In the genomic region with DNA sequence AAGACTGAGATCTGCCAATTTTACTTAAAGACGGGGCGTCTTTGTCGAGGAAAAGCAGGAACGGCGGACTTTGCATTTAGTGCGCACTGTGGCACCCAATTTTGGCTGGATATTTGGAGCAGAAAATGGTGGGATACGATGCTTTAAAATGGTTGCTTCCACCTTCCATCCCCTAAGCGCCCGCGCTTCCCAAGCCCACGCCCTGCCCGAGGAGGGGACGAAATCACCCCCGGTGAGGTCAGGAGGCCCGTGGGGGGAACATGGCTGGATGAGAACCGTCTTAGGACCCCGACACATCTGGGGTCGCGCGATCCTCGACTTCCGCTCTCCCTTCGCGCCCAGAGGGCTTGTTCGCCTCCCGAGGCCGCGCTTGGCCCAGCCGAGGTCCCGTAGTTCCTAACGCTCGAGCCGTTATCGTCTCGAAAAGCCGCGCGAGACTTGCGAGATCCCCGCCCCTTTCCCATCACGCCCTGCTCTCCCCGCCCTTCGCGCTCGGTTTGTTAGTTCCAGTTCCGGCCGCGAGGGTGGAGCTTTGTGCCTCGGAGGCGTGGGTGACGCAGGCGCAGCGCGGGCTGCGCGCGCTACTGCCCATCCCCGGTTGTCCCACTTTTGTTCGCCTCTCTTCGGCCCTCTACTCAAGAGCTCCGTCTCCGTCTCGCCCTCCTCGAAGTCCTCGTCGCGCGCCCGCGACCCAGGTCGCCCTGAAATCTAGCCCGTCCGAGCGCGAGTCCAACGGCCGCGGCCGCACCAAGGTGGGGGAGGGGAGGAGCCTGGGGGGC, we compare ENCODE assay signal across 8 cellular contexts. TPM values are rescaled to one million over a fixed set of nuclear protein-coding genes. Genes with fewer than 3 reads are reported as not detected.
DNase-seq lines count a peak whose midpoint lies in the region; ATAC-seq and TF ChIP-seq lines count a peak whose summit lies in the region.

A gene with protein sequence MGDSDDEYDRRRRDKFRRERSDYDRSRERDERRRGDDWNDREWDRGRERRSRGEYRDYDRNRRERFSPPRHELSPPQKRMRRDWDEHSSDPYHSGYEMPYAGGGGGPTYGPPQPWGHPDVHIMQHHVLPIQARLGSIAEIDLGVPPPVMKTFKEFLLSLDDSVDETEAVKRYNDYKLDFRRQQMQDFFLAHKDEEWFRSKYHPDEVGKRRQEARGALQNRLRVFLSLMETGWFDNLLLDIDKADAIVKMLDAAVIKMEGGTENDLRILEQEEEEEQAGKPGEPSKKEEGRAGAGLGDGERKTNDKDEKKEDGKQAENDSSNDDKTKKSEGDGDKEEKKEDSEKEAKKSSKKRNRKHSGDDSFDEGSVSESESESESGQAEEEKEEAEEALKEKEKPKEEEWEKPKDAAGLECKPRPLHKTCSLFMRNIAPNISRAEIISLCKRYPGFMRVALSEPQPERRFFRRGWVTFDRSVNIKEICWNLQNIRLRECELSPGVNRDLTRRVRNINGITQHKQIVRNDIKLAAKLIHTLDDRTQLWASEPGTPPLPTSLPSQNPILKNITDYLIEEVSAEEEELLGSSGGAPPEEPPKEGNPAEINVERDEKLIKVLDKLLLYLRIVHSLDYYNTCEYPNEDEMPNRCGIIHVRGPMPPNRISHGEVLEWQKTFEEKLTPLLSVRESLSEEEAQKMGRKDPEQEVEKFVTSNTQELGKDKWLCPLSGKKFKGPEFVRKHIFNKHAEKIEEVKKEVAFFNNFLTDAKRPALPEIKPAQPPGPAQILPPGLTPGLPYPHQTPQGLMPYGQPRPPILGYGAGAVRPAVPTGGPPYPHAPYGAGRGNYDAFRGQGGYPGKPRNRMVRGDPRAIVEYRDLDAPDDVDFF (plus strand): TSS at position 527 of the 779 bp plus-strand sequence. CDS start 488 bp downstream, outside the sequence.

- H3K4me3 ChIP-seq in cardiac fibroblast (replicated peaks in 1 of 2; ENCODE audit: low read depth in 2 of 2, low read length in 2 of 2): peak within 1 kb of the TSS; percentile 89 to 95

- POLR2A ChIA-PET in WTC11 (lab: Charles Lee): interaction anchor here (0.6 to 3.1 kb wide), 15 partner anchors 8 to 261 kb away, joined by 3 to 71 read pairs (median 4); a partner anchor contains a TSS

- H3K36me3 Mint-ChIP-seq in WTC11: peaks cover 84% of the 10 kb centered on the region
- peaks cover 6 to 17% (median 7%) of the 10 kb centered on the region in 3 donors for H3K36me3 Mint-ChIP-seq in immature natural killer cell

- H3K27ac Mint-ChIP-seq in WTC11 (peak within 1 kb of the TSS; percentile 99), immature natural killer cell (peak within 1 kb of the TSS; percentile 91 to 98 (median 96))

- no peaks in the 10 kb centered on the region for H3K9me3 Mint-ChIP-seq in WTC11
- H3K9me3 Mint-ChIP-seq in immature natural killer cell: no peaks in the 10 kb centered on the region

- ATAC-seq in GM18907 (IDR thresholded peaks at IDR 0.05; ENCODE audit: unreplicated experiment): peak; percentile 88
- peak; percentile 86 for ATAC-seq in HG03159 (IDR thresholded peaks at IDR 0.05; ENCODE audit: unreplicated experiment)
- peak; percentile 94 for ATAC-seq in WTC11

- H3K27me3 Mint-ChIP-seq in WTC11 (ENCODE audit: low read depth): no peaks in the 10 kb centered on the region
- H3K27me3 Mint-ChIP-seq in immature natural killer cell (ENCODE audit: low read depth in 3 of 3): peaks cover 10 to 16% (median 12%) of the 10 kb centered on the region in 3 donors

- peak within 1 kb of the TSS; percentile 98 for H3K4me3 Mint-ChIP-seq in WTC11
- peak within 1 kb of the TSS; percentile 97 to 99 (median 99) for H3K4me3 Mint-ChIP-seq in immature natural killer cell

- CTCF ChIA-PET in WTC11 (lab: Charles Lee): interaction anchor here (0.6 to 2.2 kb wide), 20 partner anchors 13 to 318 kb away, joined by 3 to 14 read pairs (median 4); a partner anchor contains a TSS

- peak; percentile 98 for DNase-seq in AG08395 (ENCODE audit: low spot score)
- peak; percentile 94 for DNase-seq in NCI-H226
- DNase-seq in WTC11 (ENCODE audit: low spot score): peak; percentile 98
- DNase-seq in cardiac fibroblast (ENCODE audit: low read depth in 2 of 2): peak; percentile 99
- peak; percentile 98 for DNase-seq in immature natural killer cell
- peak; percentile 97 for DNase-seq in smooth muscle cell of the brain vasculature (ENCODE audit: low read depth, low spot score)

- no peak for TF ChIP-seq CTCF in WTC11 (IDR thresholded peaks at IDR 0.05)
- peak; percentile 44 for TF ChIP-seq CTCF in cardiac fibroblast (IDR thresholded peaks at IDR 0.05; ENCODE audit: low read depth, low read length)

- H3K4me1 Mint-ChIP-seq in WTC11 (peaks cover 19% of the 10 kb centered on the region), immature natural killer cell (peaks cover 47 to 54% of the 10 kb centered on the region in 2 donors)

TF ChIP-seq in WTC11, 78 proteins besides CTCF, POLR2A, EP300 and RAD21 (continues in another document):
- TF ChIP-seq NR2C2 (CRISPR knock-in tag; IDR thresholded peaks at IDR 0.05): no peak; the same call in 1 of the 2 replicates
- TF ChIP-seq, protein P1, sequence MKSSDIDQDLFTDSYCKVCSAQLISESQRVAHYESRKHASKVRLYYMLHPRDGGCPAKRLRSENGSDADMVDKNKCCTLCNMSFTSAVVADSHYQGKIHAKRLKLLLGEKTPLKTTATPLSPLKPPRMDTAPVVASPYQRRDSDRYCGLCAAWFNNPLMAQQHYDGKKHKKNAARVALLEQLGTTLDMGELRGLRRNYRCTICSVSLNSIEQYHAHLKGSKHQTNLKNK (CRISPR knock-in tag; IDR thresholded peaks at IDR 0.05): peak; percentile 42; the same call in 1 of the 2 replicates
- no peak for TF ChIP-seq NFATC4 (CRISPR knock-in tag; IDR thresholded peaks at IDR 0.05)
- TF ChIP-seq TEAD4 (CRISPR knock-in tag; IDR thresholded peaks at IDR 0.05): no peak
- TF ChIP-seq ETV6 (CRISPR knock-in tag; IDR thresholded peaks at IDR 0.05): no peak; the same call in 1 of the 2 replicates
- no peak for TF ChIP-seq OVOL2 (CRISPR knock-in tag; IDR thresholded peaks at IDR 0.05; ENCODE audit: borderline replicate concordance)
- no peak for TF ChIP-seq JUN (CRISPR knock-in tag; IDR thresholded peaks at IDR 0.05)
- TF ChIP-seq, protein P2, sequence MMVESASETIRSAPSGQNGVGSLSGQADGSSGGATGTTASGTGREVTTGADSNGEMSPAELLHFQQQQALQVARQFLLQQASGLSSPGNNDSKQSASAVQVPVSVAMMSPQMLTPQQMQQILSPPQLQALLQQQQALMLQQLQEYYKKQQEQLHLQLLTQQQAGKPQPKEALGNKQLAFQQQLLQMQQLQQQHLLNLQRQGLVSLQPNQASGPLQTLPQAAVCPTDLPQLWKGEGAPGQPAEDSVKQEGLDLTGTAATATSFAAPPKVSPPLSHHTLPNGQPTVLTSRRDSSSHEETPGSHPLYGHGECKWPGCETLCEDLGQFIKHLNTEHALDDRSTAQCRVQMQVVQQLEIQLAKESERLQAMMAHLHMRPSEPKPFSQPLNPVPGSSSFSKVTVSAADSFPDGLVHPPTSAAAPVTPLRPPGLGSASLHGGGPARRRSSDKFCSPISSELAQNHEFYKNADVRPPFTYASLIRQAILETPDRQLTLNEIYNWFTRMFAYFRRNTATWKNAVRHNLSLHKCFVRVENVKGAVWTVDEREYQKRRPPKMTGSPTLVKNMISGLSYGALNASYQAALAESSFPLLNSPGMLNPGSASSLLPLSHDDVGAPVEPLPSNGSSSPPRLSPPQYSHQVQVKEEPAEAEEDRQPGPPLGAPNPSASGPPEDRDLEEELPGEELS (CRISPR knock-in tag; IDR thresholded peaks at IDR 0.05): no peak
- no peak for TF ChIP-seq ZNF396 (CRISPR knock-in tag; IDR thresholded peaks at IDR 0.05; ENCODE audit: borderline replicate concordance)
- TF ChIP-seq, protein P3, sequence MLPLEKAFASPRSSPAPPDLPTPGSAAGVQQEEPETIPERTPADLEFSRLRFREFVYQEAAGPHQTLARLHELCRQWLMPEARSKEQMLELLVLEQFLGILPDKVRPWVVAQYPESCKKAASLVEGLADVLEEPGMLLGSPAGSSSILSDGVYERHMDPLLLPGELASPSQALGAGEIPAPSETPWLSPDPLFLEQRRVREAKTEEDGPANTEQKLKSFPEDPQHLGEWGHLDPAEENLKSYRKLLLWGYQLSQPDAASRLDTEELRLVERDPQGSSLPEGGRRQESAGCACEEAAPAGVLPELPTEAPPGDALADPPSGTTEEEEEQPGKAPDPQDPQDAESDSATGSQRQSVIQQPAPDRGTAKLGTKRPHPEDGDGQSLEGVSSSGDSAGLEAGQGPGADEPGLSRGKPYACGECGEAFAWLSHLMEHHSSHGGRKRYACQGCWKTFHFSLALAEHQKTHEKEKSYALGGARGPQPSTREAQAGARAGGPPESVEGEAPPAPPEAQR (CRISPR knock-in tag; IDR thresholded peaks at IDR 0.05): no peak
- TF ChIP-seq FOXK1 (CRISPR knock-in tag; IDR thresholded peaks at IDR 0.05): peak; percentile 88
- TF ChIP-seq, protein P4, sequence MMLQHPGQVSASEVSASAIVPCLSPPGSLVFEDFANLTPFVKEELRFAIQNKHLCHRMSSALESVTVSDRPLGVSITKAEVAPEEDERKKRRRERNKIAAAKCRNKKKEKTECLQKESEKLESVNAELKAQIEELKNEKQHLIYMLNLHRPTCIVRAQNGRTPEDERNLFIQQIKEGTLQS (CRISPR knock-in tag; conservative IDR thresholded peaks at IDR 0.05): no peak
- peak; percentile 80; the same call in 1 of the 2 replicates for TF ChIP-seq FOXP1 (CRISPR knock-in tag; IDR thresholded peaks at IDR 0.05; ENCODE audit: borderline replicate concordance)
- TF ChIP-seq, protein P5, sequence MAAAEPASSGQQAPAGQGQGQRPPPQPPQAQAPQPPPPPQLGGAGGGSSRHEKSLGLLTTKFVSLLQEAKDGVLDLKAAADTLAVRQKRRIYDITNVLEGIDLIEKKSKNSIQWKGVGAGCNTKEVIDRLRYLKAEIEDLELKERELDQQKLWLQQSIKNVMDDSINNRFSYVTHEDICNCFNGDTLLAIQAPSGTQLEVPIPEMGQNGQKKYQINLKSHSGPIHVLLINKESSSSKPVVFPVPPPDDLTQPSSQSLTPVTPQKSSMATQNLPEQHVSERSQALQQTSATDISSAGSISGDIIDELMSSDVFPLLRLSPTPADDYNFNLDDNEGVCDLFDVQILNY (CRISPR knock-in tag; IDR thresholded peaks at IDR 0.05): peak; percentile 67; the same call in 1 of the 2 replicates
- TF ChIP-seq TCF7 (CRISPR knock-in tag; IDR thresholded peaks at IDR 0.05; ENCODE audit: low read depth): no peak
- TF ChIP-seq ZBTB21 (CRISPR knock-in tag; IDR thresholded peaks at IDR 0.05; ENCODE audit: borderline replicate concordance): peak; percentile 64; the same call in 1 of the 2 replicates

RNA-seq across cellular contexts. Expression of the gene that starts here (rescaled TPM):
- total RNA-seq in WTC11 (2021): 209 to 238 TPM (median 233 TPM) in 3 replicates
- 10 to 100 TPM; 24.9 to 73.4 (median 33.2) TPM for polyA plus RNA-seq in immature natural killer cell

Comparison
In these comparisons a context has a peak if more than half of its experiments do, and no peak if none do; other contexts are left out.
1. Peak in every context shown above with its lines: DNase-seq, ATAC-seq and H3K4me3 ChIP-seq.